Comparison of ENCODE assay signal across 24 cellular contexts in genomic region chr22:17105143-17106129, GRCh38. TPM values are rescaled to one million over a fixed set of nuclear protein-coding genes. Genes with fewer than 3 reads are reported as not detected.
DNase-seq lines count a peak whose midpoint lies in the region; ATAC-seq and TF ChIP-seq lines count a peak whose summit lies in the region.
"Had no signal": no experiment of that assay in that cellular context is flagged by ENCODE, and none has a peak within 500 bp of the region (broad histone marks: within the 10 kb centered on the region; RNA-seq: fewer than 3 reads in every experiment).

No MANE protein-coding gene starts in this region.

- no peak overlapping the region for H3K23ac ChIP-seq in trophoblast cell (ENCODE audit: low read length)

- peaks cover 70% of the 10 kb centered on the region for H3K36me3 Mint-ChIP-seq in activated naive CD4-positive, alpha-beta T cell treated with anti-CD3 and anti-CD28 coated beads, Interleukin-2, amount 10 ng/mL, durations not matched to agents 7 days and 5 days
- peaks cover 18 to 20% of the 10 kb centered on the region in 2 donors for H3K36me3 Mint-ChIP-seq in activated naive CD4-positive, alpha-beta T cell treated with anti-CD3 and anti-CD28 coated beads, Interleukin-2, amount 50 U/mL, for 72 hours
- peaks cover 59% of the 10 kb centered on the region for H3K36me3 Mint-ChIP-seq in activated T-helper 1 cell treated with anti-CD3 and anti-CD28 coated beads, Interleukin-12 subunit alpha, Interleukin-12 subunit beta, Interleukin-2, Interleukin-4 antibody, amounts not matched to agents 30 ng/mL and 10 ng/mL and 1 ng/mL, durations not matched to agents 14 hours and 24 hours and 36 hours (ENCODE audit: low read depth)

- H2BK120ac ChIP-seq in trophoblast cell (ENCODE audit: insufficient read depth, low read length, poor library complexity), result no peak overlapping the region

- H3K79me1 ChIP-seq in trophoblast cell (ENCODE audit: low read length), result no peaks in the 10 kb centered on the region

- H4K8ac ChIP-seq in trophoblast cell (ENCODE audit: low read depth, low read length), result no peak overlapping the region

- no peak overlapping the region for H2BK12ac ChIP-seq in trophoblast cell (ENCODE audit: low read length)

- H3K4me3 ChIP-seq in sigmoid colon (no peak overlapping the region), gastroesophageal sphincter (no peak overlapping the region), trophoblast cell (ENCODE audit: low read depth, low read length) (no peak overlapping the region)
- H3K4me3 ChIP-seq: K562, MG63, neural progenitor cell, SK-N-MC, suprapubic skin had no signal

- ATAC-seq in activated naive CD4-positive, alpha-beta T cell treated with anti-CD3 and anti-CD28 coated beads, Interleukin-2, amount 50 U/mL, for 72 hours, result no peak
- ATAC-seq in gastroesophageal sphincter, result no peak

- peak; percentile 4 for DNase-seq in activated naive CD4-positive, alpha-beta T cell treated with anti-CD3 and anti-CD28 coated beads, Interleukin-2, amount 10 ng/mL, durations not matched to agents 7 days and 5 days
- DNase-seq in activated naive CD4-positive, alpha-beta T cell treated with anti-CD3 and anti-CD28 coated beads, Interleukin-2, amount 50 U/mL, for 72 hours (ENCODE audit: low spot score in 2 of 2), result no peak
- DNase-seq in D341Med (ENCODE audit: low spot score) (peak; percentile 27), sigmoid colon (peak; percentile 43), trophoblast cell (no peak)
- DNase-seq in activated T-helper 1 cell treated with anti-CD3 and anti-CD28 coated beads, Interleukin-12 subunit alpha, Interleukin-12 subunit beta, Interleukin-2, Interleukin-4 antibody, amounts not matched to agents 30 ng/mL and 10 ng/mL and 1 ng/mL, durations not matched to agents 14 hours and 24 hours and 36 hours (ENCODE audit: low spot score), result no peak
- no peak for DNase-seq in stimulated activated CD4-positive, alpha-beta T cell treated with anti-CD3 and anti-CD28 coated beads, Interleukin-15, amount 100 ng/mL, for 24 hours
- DNase-seq: activated CD4-positive, alpha-beta T cell treated with anti-CD3 and anti-CD28 coated beads, Interleukin-2, amount 50 U/mL, for 4 hours; activated naive CD4-positive, alpha-beta T cell treated with anti-CD3 and anti-CD28 coated beads for 36 hours; CD4-positive, CD25-positive, alpha-beta regulatory T cell; HFFc6; lower lobe of right lung; MG63; NCI-H1417; NCI-H2081 treated with DMSO at 0.1 percent for 48 hours; NCI-H345; NCI-H774 had no signal

- H3K9me3 ChIP-seq in sigmoid colon, result no peaks in the 10 kb centered on the region
- no peaks in the 10 kb centered on the region for H3K9me3 ChIP-seq in gastroesophageal sphincter
- no peaks in the 10 kb centered on the region for H3K9me3 ChIP-seq in trophoblast cell (ENCODE audit: insufficient read depth, low read depth, low read length)
- H3K9me3 ChIP-seq: lower lobe of right lung, MG63, suprapubic skin had no signal

- H3K27ac Mint-ChIP-seq in activated naive CD4-positive, alpha-beta T cell treated with anti-CD3 and anti-CD28 coated beads, Interleukin-2, amount 10 ng/mL, durations not matched to agents 7 days and 5 days, result peak overlapping the region; percentile 91
- H3K27ac Mint-ChIP-seq in activated naive CD4-positive, alpha-beta T cell treated with anti-CD3 and anti-CD28 coated beads, Interleukin-2, amount 50 U/mL, for 72 hours, result peak overlapping the region in 1 of 2 donors; percentile 41
- no peak overlapping the region for H3K27ac Mint-ChIP-seq in activated T-helper 1 cell treated with anti-CD3 and anti-CD28 coated beads, Interleukin-12 subunit alpha, Interleukin-12 subunit beta, Interleukin-2, Interleukin-4 antibody, amounts not matched to agents 30 ng/mL and 10 ng/mL and 1 ng/mL, durations not matched to agents 14 hours and 24 hours and 36 hours
- H3K27ac Mint-ChIP-seq: HFFc6, neural progenitor cell, progenitor cell of endocrine pancreas had no signal

- H3K4me2 ChIP-seq in trophoblast cell (ENCODE audit: low read length), result no peak overlapping the region

- H3K36me3 ChIP-seq in sigmoid colon, result peaks cover 0 to 82% (median 28%) of the 10 kb centered on the region in 4 donors
- peaks cover 0 to 98% of the 10 kb centered on the region in 2 donors for H3K36me3 ChIP-seq in gastroesophageal sphincter
- H3K36me3 ChIP-seq in trophoblast cell (ENCODE audit: control insufficient read depth in 1 of 2, insufficient read depth in 2 of 2, low read length in 2 of 2), result peaks cover 34 to 45% of the 10 kb centered on the region in 2 experiments
- H3K36me3 ChIP-seq: neural progenitor cell had no signal

- no peak for TF ChIP-seq EP300 in sigmoid colon (IDR thresholded peaks at IDR 0.05)
- TF ChIP-seq EP300 in gastroesophageal sphincter (IDR thresholded peaks at IDR 0.05), result no peak

- CTCF ChIA-PET in activated naive CD4-positive, alpha-beta T cell treated with anti-CD3 and anti-CD28 coated beads, Interleukin-2, amount 10 ng/mL, durations not matched to agents 7 days and 5 days (lab: Charles Lee), result interaction anchor here (1.1 to 2.0 kb wide), 2 partner anchors 8 to 67 kb away, joined by 3 to 8 read pairs; no protein-coding TSS in a partner anchor

- no peaks in the 10 kb centered on the region for H3K27me3 Mint-ChIP-seq in activated naive CD4-positive, alpha-beta T cell treated with anti-CD3 and anti-CD28 coated beads, Interleukin-2, amount 10 ng/mL, durations not matched to agents 7 days and 5 days
- no peaks in the 10 kb centered on the region for H3K27me3 Mint-ChIP-seq in activated T-helper 1 cell treated with anti-CD3 and anti-CD28 coated beads, Interleukin-12 subunit alpha, Interleukin-12 subunit beta, Interleukin-2, Interleukin-4 antibody, amounts not matched to agents 30 ng/mL and 10 ng/mL and 1 ng/mL, durations not matched to agents 14 hours and 24 hours and 36 hours (ENCODE audit: insufficient read depth)
- H3K27me3 Mint-ChIP-seq: CD4-positive, CD25-positive, alpha-beta regulatory T cell; progenitor cell of endocrine pancreas had no signal

- H3K9me3 Mint-ChIP-seq in activated naive CD4-positive, alpha-beta T cell treated with anti-CD3 and anti-CD28 coated beads, Interleukin-2, amount 10 ng/mL, durations not matched to agents 7 days and 5 days, result no peaks in the 10 kb centered on the region
- H3K9me3 Mint-ChIP-seq in activated naive CD4-positive, alpha-beta T cell treated with anti-CD3 and anti-CD28 coated beads, Interleukin-2, amount 50 U/mL, for 72 hours, result no peaks in the 10 kb centered on the region
- no peaks in the 10 kb centered on the region for H3K9me3 Mint-ChIP-seq in activated T-helper 1 cell treated with anti-CD3 and anti-CD28 coated beads, Interleukin-12 subunit alpha, Interleukin-12 subunit beta, Interleukin-2, Interleukin-4 antibody, amounts not matched to agents 30 ng/mL and 10 ng/mL and 1 ng/mL, durations not matched to agents 14 hours and 24 hours and 36 hours
- H3K9me3 Mint-ChIP-seq: activated naive CD4-positive, alpha-beta T cell treated with anti-CD3 and anti-CD28 coated beads for 36 hours; CD4-positive, CD25-positive, alpha-beta regulatory T cell; HFFc6; neural progenitor cell had no signal

- no peak overlapping the region for H3K27ac ChIP-seq in sigmoid colon
- no peak overlapping the region for H3K27ac ChIP-seq in gastroesophageal sphincter
- no peak overlapping the region for H3K27ac ChIP-seq in trophoblast cell (ENCODE audit: low read depth, low read length)
- H3K27ac ChIP-seq: neural progenitor cell, SK-N-MC, VCaP had no signal

- WGBS in sigmoid colon, 2 donors, result 89 to 90% methylated on average over 22 of the region's 22 CpGs
- 65 to 89% methylated on average over 5 to 9 of the region's 22 CpGs for WGBS in gastroesophageal sphincter (ENCODE audit: low coverage in 1 of 2), 2 donors
- WGBS in trophoblast cell (ENCODE audit: extremely low coverage, insufficient coverage, insufficient read length), result no CpG with 5 or more reads among the region's 22 CpGs

- H3K4me1 Mint-ChIP-seq in activated naive CD4-positive, alpha-beta T cell treated with anti-CD3 and anti-CD28 coated beads, Interleukin-2, amount 10 ng/mL, durations not matched to agents 7 days and 5 days, result peaks cover 64% of the 10 kb centered on the region
- H3K4me1 Mint-ChIP-seq in activated T-helper 1 cell treated with anti-CD3 and anti-CD28 coated beads, Interleukin-12 subunit alpha, Interleukin-12 subunit beta, Interleukin-2, Interleukin-4 antibody, amounts not matched to agents 30 ng/mL and 10 ng/mL and 1 ng/mL, durations not matched to agents 14 hours and 24 hours and 36 hours (ENCODE audit: low read depth), result peaks cover 65% of the 10 kb centered on the region

- no peaks in the 10 kb centered on the region for H3K4me1 ChIP-seq in sigmoid colon
- no peaks in the 10 kb centered on the region for H3K4me1 ChIP-seq in gastroesophageal sphincter
- no peaks in the 10 kb centered on the region for H3K4me1 ChIP-seq in trophoblast cell (ENCODE audit: control insufficient read depth in 1 of 2, insufficient read depth in 2 of 2, low read length in 2 of 2)
- H3K4me1 ChIP-seq: suprapubic skin had no signal

- no peak overlapping the region for H2BK5ac ChIP-seq in trophoblast cell (ENCODE audit: low read depth, low read length, poor library complexity)

- TF ChIP-seq CTCF in sigmoid colon (IDR thresholded peaks at IDR 0.05) (no peak), gastroesophageal sphincter (IDR thresholded peaks at IDR 0.05) (no peak)

- intact Hi-C loops in activated T-helper 1 cell treated with anti-CD3 and anti-CD28 coated beads, Interleukin-12 subunit alpha, Interleukin-12 subunit beta, Interleukin-2, Interleukin-4 antibody, amounts not matched to agents 30 ng/mL and 10 ng/mL and 1 ng/mL, durations not matched to agents 14 hours and 24 hours and 36 hours (cut with micrococcal nuclease), result loop anchor here (1.0 kb wide), 2 partner anchors 12 to 18 kb away; no protein-coding TSS in a partner anchor
- intact Hi-C loops in sigmoid colon (cut with DNase I), result no loop called here

- no peak overlapping the region for H2AK5ac ChIP-seq in trophoblast cell (ENCODE audit: low read length)

- TF ChIP-seq POLR2A in sigmoid colon (IDR thresholded peaks at IDR 0.05) (no peak), gastroesophageal sphincter (IDR thresholded peaks at IDR 0.05) (no peak)

- no peak overlapping the region for H3K14ac ChIP-seq in trophoblast cell (ENCODE audit: low read length)

- H3K79me2 ChIP-seq in trophoblast cell (ENCODE audit: control insufficient read depth, insufficient read depth, low read length, poor library complexity), result no peaks in the 10 kb centered on the region

- peak overlapping the region; percentile 31 for H3K4me3 Mint-ChIP-seq in activated naive CD4-positive, alpha-beta T cell treated with anti-CD3 and anti-CD28 coated beads, Interleukin-2, amount 10 ng/mL, durations not matched to agents 7 days and 5 days
- H3K4me3 Mint-ChIP-seq in activated T-helper 1 cell treated with anti-CD3 and anti-CD28 coated beads, Interleukin-12 subunit alpha, Interleukin-12 subunit beta, Interleukin-2, Interleukin-4 antibody, amounts not matched to agents 30 ng/mL and 10 ng/mL and 1 ng/mL, durations not matched to agents 14 hours and 24 hours and 36 hours, result peak overlapping the region; percentile 56
- H3K4me3 Mint-ChIP-seq: CD4-positive, CD25-positive, alpha-beta regulatory T cell; HFFc6; neural progenitor cell had no signal

- H4K12ac ChIP-seq in trophoblast cell (ENCODE audit: low read depth, low read length), result no peak overlapping the region

- no peak overlapping the region for H2AFZ ChIP-seq in trophoblast cell (ENCODE audit: insufficient read depth, low read length, poor library complexity)
- H2AFZ ChIP-seq: neural progenitor cell had no signal

- H4K91ac ChIP-seq in trophoblast cell (ENCODE audit: low read depth, low read length), result no peak overlapping the region

- H3K9ac ChIP-seq in trophoblast cell (ENCODE audit: low read length), result no peak overlapping the region
- H3K9ac ChIP-seq: neural progenitor cell had no signal

- no peak overlapping the region for H3K4ac ChIP-seq in trophoblast cell (ENCODE audit: low read depth, low read length)

- no peaks in the 10 kb centered on the region for H3K27me3 ChIP-seq in sigmoid colon
- no peaks in the 10 kb centered on the region for H3K27me3 ChIP-seq in gastroesophageal sphincter
- H3K27me3 ChIP-seq in trophoblast cell (ENCODE audit: insufficient read depth, low read length), result no peaks in the 10 kb centered on the region
- H3K27me3 ChIP-seq: MG63, neural progenitor cell, suprapubic skin had no signal

- H3K18ac ChIP-seq in trophoblast cell (ENCODE audit: low read length), result no peak overlapping the region

RNA-seq across cellular contexts. Expression of gene TMEM121B, which starts 15.7 kb away (rescaled TPM):
- total RNA-seq in activated naive CD4-positive, alpha-beta T cell treated with anti-CD3 and anti-CD28 coated beads, Interleukin-2, amount 50 U/mL, for 72 hours, result under 1 TPM; 0.05 to 0.10 TPM
- total RNA-seq in activated T-helper 1 cell treated with anti-CD3 and anti-CD28 coated beads, Interleukin-12 subunit alpha, Interleukin-12 subunit beta, Interleukin-2, Interleukin-4 antibody, amounts not matched to agents 30 ng/mL and 10 ng/mL and 1 ng/mL, durations not matched to agents 14 hours and 24 hours and 36 hours, result 0.20 and 0.23 TPM in 2 replicates
- total RNA-seq in sigmoid colon (under 1 TPM in 3 of 4 donors, not detected in 1; 0.36 to 0.54 (median 0.49) TPM), gastroesophageal sphincter (under 1 TPM; 0.30 to 0.81 (median 0.54) TPM)
- polyA plus RNA-seq in sigmoid colon, result under 1 TPM in 1 of 3 donors, not detected in 2; 0.17 TPM
- polyA plus RNA-seq in trophoblast cell (2013), result 0.82 TPM in 2 replicates

RNA-seq across cellular contexts. Expression of gene IL17RA, which starts 20.6 kb away (rescaled TPM):
- 10 to 100 TPM; 12.4 to 16.3 TPM for total RNA-seq in activated naive CD4-positive, alpha-beta T cell treated with anti-CD3 and anti-CD28 coated beads, Interleukin-2, amount 50 U/mL, for 72 hours
- 23.2 and 23.6 TPM in 2 replicates for total RNA-seq in activated T-helper 1 cell treated with anti-CD3 and anti-CD28 coated beads, Interleukin-12 subunit alpha, Interleukin-12 subunit beta, Interleukin-2, Interleukin-4 antibody, amounts not matched to agents 30 ng/mL and 10 ng/mL and 1 ng/mL, durations not matched to agents 14 hours and 24 hours and 36 hours
- total RNA-seq in sigmoid colon (1 to 10 TPM; 7.5 to 8.6 (median 8.4) TPM), gastroesophageal sphincter (10 to 100 TPM in 3 of 4 donors, 1 to 10 TPM in 1; 5.9 to 15.6 (median 14.2) TPM)
- polyA plus RNA-seq in sigmoid colon, result 10 to 100 TPM in 1 of 3 donors, 1 to 10 TPM in 2; 1.2 to 10.4 (median 3.9) TPM
- polyA plus RNA-seq in trophoblast cell (2013), result 7.2 and 8.2 TPM in 2 replicates

RNA-seq across cellular contexts. Expression of gene HDHD5, which starts 53.6 kb away (rescaled TPM):
- total RNA-seq in activated naive CD4-positive, alpha-beta T cell treated with anti-CD3 and anti-CD28 coated beads, Interleukin-2, amount 50 U/mL, for 72 hours, result 10 to 100 TPM; 22.0 to 71.3 TPM
- 39.1 and 42.1 TPM in 2 replicates for total RNA-seq in activated T-helper 1 cell treated with anti-CD3 and anti-CD28 coated beads, Interleukin-12 subunit alpha, Interleukin-12 subunit beta, Interleukin-2, Interleukin-4 antibody, amounts not matched to agents 30 ng/mL and 10 ng/mL and 1 ng/mL, durations not matched to agents 14 hours and 24 hours and 36 hours
- total RNA-seq in sigmoid colon, result 10 to 100 TPM; 26.7 to 39.3 (median 34.4) TPM
- 10 to 100 TPM; 27.0 to 49.0 (median 33.5) TPM for polyA plus RNA-seq in sigmoid colon
- 10 to 100 TPM; 20.4 to 37.1 (median 33.0) TPM for total RNA-seq in gastroesophageal sphincter
- polyA plus RNA-seq in trophoblast cell (2013), result 11.7 and 12.8 TPM in 2 replicates

Comparison
In these comparisons a context has a peak if more than half of its experiments do, and no peak if none do; other contexts are left out.
1. DNase-seq: peak in activated naive CD4-positive, alpha-beta T cell treated with anti-CD3 and anti-CD28 coated beads, Interleukin-2, amount 10 ng/mL, durations not matched to agents 7 days and 5 days (single experiment), D341Med (single experiment) and sigmoid colon (single experiment); none in activated naive CD4-positive, alpha-beta T cell treated with anti-CD3 and anti-CD28 coated beads, Interleukin-2, amount 50 U/mL, for 72 hours (0 of 2), activated T-helper 1 cell treated with anti-CD3 and anti-CD28 coated beads, Interleukin-12 subunit alpha, Interleukin-12 subunit beta, Interleukin-2, Interleukin-4 antibody, amounts not matched to agents 30 ng/mL and 10 ng/mL and 1 ng/mL, durations not matched to agents 14 hours and 24 hours and 36 hours (single experiment), trophoblast cell (0 of 2) and stimulated activated CD4-positive, alpha-beta T cell treated with anti-CD3 and anti-CD28 coated beads, Interleukin-15, amount 100 ng/mL, for 24 hours (single experiment).